Comparison of ENCODE assay signal across 33 cellular contexts in genomic region chr12:104374806-104375205, GRCh38.
"Had no signal": no experiment of that assay in that cellular context is flagged by ENCODE, and none has a peak within 500 bp of the region (broad histone marks: within the 10 kb centered on the region; RNA-seq: fewer than 3 reads in every experiment).

No MANE protein-coding gene starts in this region.

- H3K4me3 ChIP-seq: ascending aorta, breast epithelium, cardiac muscle cell, coronary artery, dorsolateral prefrontal cortex, esophagus muscularis mucosa, gastroesophageal sphincter, heart right ventricle, hepatocyte had no signal

- DNase-seq: activated B cell treated with CpG ODN at 0.5 μM for 24 hours; activated CD4-positive, alpha-beta memory T cell treated with anti-CD3 and anti-CD28 coated beads for 36 hours; activated CD4-positive, alpha-beta T cell treated with anti-CD3 and anti-CD28 coated beads for 48 hours; activated CD8-positive, alpha-beta T cell treated with anti-CD3 and anti-CD28 coated beads, Interleukin-2, amount 10 ng/mL, durations not matched to agents 7 days and 5 days; activated gamma-delta T cell; activated naive CD4-positive, alpha-beta T cell; activated naive CD4-positive, alpha-beta T cell treated with anti-CD3 and anti-CD28 coated beads, Interleukin-2, amount 10 ng/mL, durations not matched to agents 7 days and 5 days; activated naive CD8-positive, alpha-beta T cell treated with anti-CD3 and anti-CD28 coated beads, Interleukin-2, amount 10 ng/mL, durations not matched to agents 7 days and 5 days; activated T-cell treated with anti-CD3 and anti-CD28 coated beads for 4 hours; activated T-cell treated with anti-CD3 and anti-CD28 coated beads, Interleukin-2, amount 50 U/mL, for 24 hours; activated T-cell treated with anti-CD3 and anti-CD28 coated beads, Interleukin-2, amount 50 U/mL, for 72 hours; dorsolateral prefrontal cortex; effector memory CD4-positive, alpha-beta T cell; erythroblast; foreskin keratinocyte; heart right ventricle; T-cell; T1000; WERI-Rb-1 had no signal

- H3K4me1 ChIP-seq: breast epithelium, esophagus muscularis mucosa, gastroesophageal sphincter had no signal

- H3K36me3 ChIP-seq: ascending aorta, breast epithelium, cardiac muscle cell, esophagus muscularis mucosa, gastroesophageal sphincter, heart right ventricle, WERI-Rb-1 had no signal

- H3K27ac Mint-ChIP-seq: activated B cell treated with CpG ODN at 0.5 μM for 24 hours; activated CD4-positive, alpha-beta memory T cell treated with anti-CD3 and anti-CD28 coated beads for 36 hours; activated CD8-positive, alpha-beta T cell treated with anti-CD3 and anti-CD28 coated beads, Interleukin-2, amount 10 ng/mL, durations not matched to agents 7 days and 5 days; activated naive CD4-positive, alpha-beta T cell treated with anti-CD3 and anti-CD28 coated beads, Interleukin-2, amount 10 ng/mL, durations not matched to agents 7 days and 5 days; activated naive CD8-positive, alpha-beta T cell treated with anti-CD3 and anti-CD28 coated beads, Interleukin-2, amount 10 ng/mL, durations not matched to agents 7 days and 5 days; activated T-cell treated with anti-CD3 and anti-CD28 coated beads, Interleukin-2, amount 50 U/mL, for 24 hours; activated T-cell treated with anti-CD3 and anti-CD28 coated beads, Interleukin-2, amount 50 U/mL, for 72 hours; brain; dendritic cell treated with granulocyte-macrophage colony-stimulating factor and Interleukin-4, amounts not matched to agents 40 ng/mL and 50 ng/mL, for 4 days; T-cell; T-helper 1 cell treated with Interleukin-12 subunit alpha and Interleukin-12 subunit beta and Interleukin-4 antibody, amounts not matched to agents 30 μg/mL and 1 μg/mL, for 36 hours; T-helper 2 cell treated with Interferon-gamma antibody and Interleukin-4, amounts not matched to agents 5 μg/mL and 100 μg/mL, for 36 hours had no signal

- H3K4me3 Mint-ChIP-seq: activated B cell treated with CpG ODN at 0.5 μM for 24 hours; activated CD4-positive, alpha-beta memory T cell treated with anti-CD3 and anti-CD28 coated beads for 36 hours; activated CD8-positive, alpha-beta T cell treated with anti-CD3 and anti-CD28 coated beads, Interleukin-2, amount 10 ng/mL, durations not matched to agents 7 days and 5 days; activated naive CD4-positive, alpha-beta T cell treated with anti-CD3 and anti-CD28 coated beads, Interleukin-2, amount 10 ng/mL, durations not matched to agents 7 days and 5 days; activated naive CD8-positive, alpha-beta T cell treated with anti-CD3 and anti-CD28 coated beads, Interleukin-2, amount 10 ng/mL, durations not matched to agents 7 days and 5 days; activated T-cell treated with anti-CD3 and anti-CD28 coated beads, Interleukin-2, amount 50 U/mL, for 24 hours; activated T-cell treated with anti-CD3 and anti-CD28 coated beads, Interleukin-2, amount 50 U/mL, for 72 hours; brain; central memory CD8-positive, alpha-beta T cell; dendritic cell treated with granulocyte-macrophage colony-stimulating factor and Interleukin-4, amounts not matched to agents 40 ng/mL and 50 ng/mL, for 4 days; T-cell; T-helper 1 cell treated with Interleukin-12 subunit alpha and Interleukin-12 subunit beta and Interleukin-4 antibody, amounts not matched to agents 30 μg/mL and 1 μg/mL, for 36 hours; T-helper 2 cell treated with Interferon-gamma antibody and Interleukin-4, amounts not matched to agents 5 μg/mL and 100 μg/mL, for 36 hours had no signal

- H3K9me3 Mint-ChIP-seq: activated naive CD8-positive, alpha-beta T cell treated with anti-CD3 and anti-CD28 coated beads, Interleukin-2, amount 10 ng/mL, durations not matched to agents 7 days and 5 days; activated T-cell treated with anti-CD3 and anti-CD28 coated beads, Interleukin-2, amount 50 U/mL, for 24 hours; activated T-cell treated with anti-CD3 and anti-CD28 coated beads, Interleukin-2, amount 50 U/mL, for 72 hours; central memory CD8-positive, alpha-beta T cell had no signal

- H3K27me3 Mint-ChIP-seq: activated B cell treated with CpG ODN at 0.5 μM for 24 hours; activated CD4-positive, alpha-beta memory T cell treated with anti-CD3 and anti-CD28 coated beads for 36 hours; activated T-cell treated with anti-CD3 and anti-CD28 coated beads, Interleukin-2, amount 50 U/mL, for 24 hours; central memory CD8-positive, alpha-beta T cell; T-cell had no signal

- H3K27ac ChIP-seq: ascending aorta, breast epithelium, cardiac muscle cell, coronary artery, dorsolateral prefrontal cortex, esophagus muscularis mucosa, foreskin keratinocyte, gastroesophageal sphincter, heart right ventricle, hepatocyte, WERI-Rb-1 had no signal

- H3K36me3 Mint-ChIP-seq: activated CD4-positive, alpha-beta memory T cell treated with anti-CD3 and anti-CD28 coated beads for 36 hours; activated naive CD4-positive, alpha-beta T cell treated with anti-CD3 and anti-CD28 coated beads, Interleukin-2, amount 10 ng/mL, durations not matched to agents 7 days and 5 days; brain; T-cell had no signal

- ATAC-seq: activated CD4-positive, CD25-positive, alpha-beta regulatory T cell treated with anti-CD3 and anti-CD28 coated beads, Interleukin-2, amount 50 U/mL, for 24 hours; activated CD8-positive, alpha-beta T cell treated with anti-CD3 and anti-CD28 coated beads, Interleukin-2, amount 10 ng/mL, durations not matched to agents 7 days and 5 days; activated naive CD4-positive, alpha-beta T cell treated with anti-CD3 and anti-CD28 coated beads, Interleukin-2, amount 50 U/mL, for 72 hours; activated T-cell treated with anti-CD3 and anti-CD28 coated beads, Interleukin-2, amount 50 U/mL, for 72 hours; foreskin keratinocyte; gastroesophageal sphincter; T-cell had no signal
